Comparison of ENCODE assay signal across 28 cellular contexts in the genomic region with DNA sequence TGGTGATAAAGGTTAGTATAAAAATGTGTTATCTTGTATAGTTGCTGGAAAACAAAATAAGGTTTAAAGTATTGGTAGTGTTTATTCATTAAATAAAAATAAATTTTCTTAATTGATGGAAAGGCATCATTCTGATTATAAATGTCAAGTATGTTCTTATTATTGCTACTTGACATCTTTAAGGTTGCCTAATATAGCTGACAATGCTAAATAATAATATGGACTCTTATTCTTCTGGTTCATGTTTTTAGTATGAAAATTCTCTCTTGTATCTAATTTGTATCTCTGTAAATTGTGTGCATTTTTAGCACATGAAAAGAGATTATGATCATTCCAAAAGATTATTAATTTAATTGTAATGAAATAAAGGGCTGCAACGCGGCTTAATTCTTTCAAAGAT. TPM values are rescaled to one million over a fixed set of nuclear protein-coding genes. Genes with fewer than 3 reads are reported as not detected.
"Had no signal": no experiment of that assay in that cellular context is flagged by ENCODE, and none has a peak within 500 bp of the region (broad histone marks: within the 10 kb centered on the region; RNA-seq: fewer than 3 reads in every experiment).

No MANE protein-coding gene starts in this region.

- H3K4me1 ChIP-seq: left lung, neural progenitor cell, right atrium auricular region, stomach, tibial artery, upper lobe of right lung had no signal

- ATAC-seq: left colon; left lung; natural killer cell; sciatic nerve; stimulated activated naive B cell treated with anti-CD40 and anti-IgM and Interleukin-4, amounts not matched to agents 10 μg/mL and 1 μg/mL and 100 μg/mL, for 72 hours; stimulated activated naive CD8-positive, alpha-beta T cell treated with anti-CD3 and anti-CD28 coated beads, Interleukin-15, Interleukin-2, amounts not matched to agents 100 U/mL and 50 U/mL, for 24 hours; upper lobe of right lung had no signal

- H3K4me2 ChIP-seq: neural progenitor cell had no signal

- H3K27me3 ChIP-seq: left lung, neutrophil, right atrium auricular region, stomach, tibial artery, upper lobe of right lung had no signal

- H3K9ac ChIP-seq: neural progenitor cell had no signal

- H3K9me3 ChIP-seq: left lung, neutrophil, right atrium auricular region, stomach, thoracic aorta, tibial artery, upper lobe of right lung had no signal

- H2AFZ ChIP-seq: neural progenitor cell had no signal

- H3K4me3 ChIP-seq: left lung, lung, neural progenitor cell, right atrium auricular region, skin epidermis, stomach, thoracic aorta, tibial artery, upper lobe of right lung had no signal

- H3K27ac ChIP-seq: left lung, neural progenitor cell, neutrophil, right atrium auricular region, skin epidermis, stomach, thoracic aorta, tibial artery, upper lobe of right lung had no signal

- H3K36me3 ChIP-seq: left lung, neural progenitor cell, neutrophil, right atrium auricular region, stomach, thoracic aorta, tibial artery, upper lobe of right lung had no signal

- DNase-seq: hippocampal formation; kidney; left colon; left lung; mesendoderm; naive B cell; natural killer cell; nephron progenitor cell; occipital lobe; stimulated activated CD4-positive, alpha-beta T cell treated with anti-CD3 and anti-CD28 coated beads, Interleukin-12 subunit alpha, Interleukin-12 subunit beta, amount 100 ng/mL, for 4 hours; stimulated activated CD4-positive, alpha-beta T cell treated with anti-CD3 and anti-CD28 coated beads, Interleukin-15, amount 100 ng/mL, for 24 hours; stimulated activated CD4-positive, alpha-beta T cell treated with anti-CD3 and anti-CD28 coated beads, Interleukin-2, amount 100 ng/mL, for 24 hours; stimulated activated CD4-positive, alpha-beta T cell treated with anti-CD3 and anti-CD28 coated beads, Interleukin-4, amount 100 ng/mL, for 1 hour; stimulated activated naive B cell treated with anti-CD40 and anti-IgM and Interleukin-4, amounts not matched to agents 10 μg/mL and 1 μg/mL and 100 μg/mL, for 72 hours; stimulated activated naive CD8-positive, alpha-beta T cell treated with anti-CD3 and anti-CD28 coated beads, Interleukin-15, Interleukin-2, amounts not matched to agents 100 U/mL and 50 U/mL, for 24 hours; stomach; tibial artery; trophoblast cell; upper lobe of right lung had no signal

- FAIRE-seq: urothelium cell line had no signal

RNA-seq across cellular contexts. Expression of a gene that starts 35.9 kb away (rescaled TPM):
- total RNA-seq: pulmonary artery endothelial cell had no signal
